ENCODE assay signal across 28 cellular contexts in genomic region chr7:117389871-117390270, GRCh38. TPM values are rescaled to one million over a fixed set of nuclear protein-coding genes. Genes with fewer than 3 reads are reported as not detected.
DNase-seq lines count a peak whose midpoint lies in the region; ATAC-seq, FAIRE-seq and TF ChIP-seq lines count a peak whose summit lies in the region.
"Had no signal": no experiment of that assay in that cellular context is flagged by ENCODE, and none has a peak within 500 bp of the region (broad histone marks: within the 10 kb centered on the region; RNA-seq: fewer than 3 reads in every experiment).

No MANE protein-coding gene starts in this region.

- FAIRE-seq in K562 (lab: Jason Lieb, UNC): no peak
- FAIRE-seq: A549, GM12878, GM12892, GM18507 had no signal

- no peaks in the 10 kb centered on the region for H3K9me1 ChIP-seq in K562 (ENCODE audit: control insufficient read depth, insufficient read depth, low read length)

- peaks cover 13% of the 10 kb centered on the region for H3K4me1 ChIP-seq in cardiac muscle cell (ENCODE audit: low read depth)
- no peaks in the 10 kb centered on the region for H3K4me1 ChIP-seq in K562 (replicated peaks in 1 of 2; ENCODE audit: control insufficient read depth in 2 of 2, insufficient read depth in 2 of 2, low read length in 2 of 2)
- H3K4me1 ChIP-seq: BE2C, BLaER1 had no signal

- TF ChIP-seq EP300 in K562 (IDR thresholded peaks at IDR 0.05; ENCODE audit: low read length): no peak

- ATAC-seq in Right ventricle myocardium inferior (no peak), K562 (no peak)
- ATAC-seq: A549, GM12878 had no signal

- H3K9me3 ChIP-seq in cardiac muscle cell (ENCODE audit: low read depth) (no peaks in the 10 kb centered on the region), K562 (replicated peaks; ENCODE audit: control insufficient read depth, insufficient read depth, low read depth, low read length) (no peaks in the 10 kb centered on the region)
- H3K9me3 ChIP-seq: BE2C had no signal

- TF ChIP-seq CTCF in cardiac muscle cell (IDR thresholded peaks at IDR 0.05; ENCODE audit: low read depth, low read length) (no peak), K562 (IDR thresholded peaks at IDR 0.05 in 2 of 3, conservative IDR thresholded peaks at IDR 0.05 in 1 of 3; ENCODE audit: insufficient read depth in 2 of 3, low read depth in 1 of 3, low read length in 3 of 3) (no peak)

- no peaks in the 10 kb centered on the region for H3K27me3 ChIP-seq in cardiac muscle cell
- no peaks in the 10 kb centered on the region for H3K27me3 ChIP-seq in K562 (ENCODE audit: control insufficient read depth in 2 of 2, insufficient read depth in 2 of 2, low read length in 2 of 2)
- H3K27me3 ChIP-seq: BLaER1 had no signal

- in situ Hi-C loops in K562 (cut with MboI): no loop called here

- H3K27ac ChIP-seq in cardiac muscle cell: peak overlapping the region; percentile 53
- no peak overlapping the region for H3K27ac ChIP-seq in K562 (ENCODE audit: extremely low read depth, low read depth, low read length)
- H3K27ac ChIP-seq: 22Rv1, A549, BLaER1 had no signal

- DNase-seq in cardiac muscle cell (ENCODE audit: low read depth in 1 of 2, low spot score in 1 of 2) (no peak), Right ventricle myocardium inferior (ENCODE audit: missing footprints) (no peak), K562 (ENCODE audit: extremely low read depth in 1 of 4, low spot score in 3 of 4) (no peak), AG08396 (ENCODE audit: low spot score) (no peak), GOT3 (lab: John Stamatoyannopoulos, UW) (no peak)
- DNase-seq: BE2C; C1 segment of cervical spinal cord; CD4-positive, alpha-beta memory T cell; CD4-positive, CD25-positive, alpha-beta regulatory T cell; CD8-positive, alpha-beta memory T cell; COR-L47; DMS 273 treated with DMSO at 0.1 percent for 48 hours; DMS153; DMS53; DMS79; DND-41; EL; GDM1 had no signal

- CTCF ChIA-PET in K562 (lab: Yijun Ruan, JAX; ENCODE audit: low intra/inter-chr PET ratio): no interaction called here

- no peaks in the 10 kb centered on the region for H3K36me3 ChIP-seq in cardiac muscle cell
- no peaks in the 10 kb centered on the region for H3K36me3 ChIP-seq in K562 (ENCODE audit: control insufficient read depth, insufficient read depth, low read length)
- H3K36me3 ChIP-seq: BE2C, BLaER1 had no signal

- no peak overlapping the region for H3K4me3 ChIP-seq in cardiac muscle cell
- H3K4me3 ChIP-seq in K562: no peak overlapping the region
- H3K4me3 ChIP-seq: A549, BLaER1, GM12878 had no signal

- WGBS in K562 (ENCODE audit: insufficient coverage, low coverage, missing lambda C conversion rate): 20% methylated on average over 3 of the region's 3 CpGs

- intact Hi-C loops in Right ventricle myocardium inferior (cut with DNase I): loop anchor here (5.0 kb wide), 1 partner anchor 178 kb away; no protein-coding TSS in a partner anchor
- intact Hi-C loops in K562 (cut with micrococcal nuclease): no loop called here

- POLR2A ChIA-PET in K562 (lab: Yijun Ruan, JAX): no interaction called here

- no peak overlapping the region for H3K4me2 ChIP-seq in K562 (ENCODE audit: insufficient read depth, low read length)
- H3K4me2 ChIP-seq: A549, BLaER1 had no signal

- H3K79me2 ChIP-seq in K562 (ENCODE audit: control insufficient read depth, insufficient read depth, low read length): no peaks in the 10 kb centered on the region

- no peak for TF ChIP-seq POLR2A in K562 (conservative IDR thresholded peaks at IDR 0.05)

- H4K20me1 ChIP-seq in K562 (replicated peaks; ENCODE audit: control insufficient read depth, insufficient read depth, low read length): no peaks in the 10 kb centered on the region
- H4K20me1 ChIP-seq: BLaER1 had no signal

- no peak overlapping the region for H2AFZ ChIP-seq in K562 (ENCODE audit: low read depth, low read length)

- no TSS peak for BruUV-seq in K562 (replicated peaks; lab: Mats Ljungman, UMichigan)

- H3K9ac ChIP-seq in K562 (ENCODE audit: insufficient read depth in 1 of 2, low read depth in 2 of 2, low read length in 2 of 2): no peak overlapping the region
- H3K9ac ChIP-seq: BLaER1 had no signal

- TF ChIP-seq RAD21 in K562 (CRISPR knock-in tag; conservative IDR thresholded peaks at IDR 0.05 in 1 of 2, IDR thresholded peaks at IDR 0.05 in 1 of 2): no peak

TF ChIP-seq in K562, 482 proteins besides CTCF, POLR2A, EP300 and RAD21:
- no peak for TF ChIP-seq CXXC5 (CRISPR knock-in tag; IDR thresholded peaks at IDR 0.05)
- peak; percentile 84 for TF ChIP-seq ZNF146 (CRISPR knock-in tag; IDR thresholded peaks at IDR 0.05; ENCODE audit: unreplicated experiment)
- peak; percentile 43 for TF ChIP-seq RBM25 (IDR thresholded peaks at IDR 0.05; ENCODE audit: low read depth, low read length, severe bottlenecking)

RNA-seq across cellular contexts. Expression of gene ASZ1, which starts 37.4 kb away (rescaled TPM):
- total RNA-seq in cardiac muscle cell (0.18 TPM in 1 of 2 replicates, not detected in the other), Right ventricle myocardium inferior (not detected), K562 (2014; rRNA removed) (0.16 TPM in 1 of 2 replicates, not detected in the other), K562 (2014; rRNA removed; fragmentation: Illumina TruSeq; extraction: Trizol) (not detected in 2 replicates), K562 (2015; rRNA removed; fragmentation: Illumina TruSeq; extraction: Trizol) (not detected in 2 replicates), K562 (2021) (not detected in 2 replicates)
- polyA plus RNA-seq in cardiac muscle cell (0.70 TPM in 1 of 2 replicates, not detected in the other), K562 (2011; rRNA removed) (not detected in 2 replicates), K562 (2014; fragmentation: Illumina TruSeq; extraction: Trizol) (not detected in 2 replicates), K562 (2014; fragmentation: Nextera tagmentation; extraction: Ambion mirVana) (not detected), K562 (2014; rRNA removed) (not detected in 2 replicates)
- not detected in 2 replicates for total RNA-seq in K562 (2011; cell fraction: chromatin; rRNA removed; ENCODE audit: low replicate concordance)
- total RNA-seq in K562 (2011; cell fraction: nucleolus; rRNA removed): not detected in 2 replicates
- not detected in 2 replicates for total RNA-seq in K562 (2011; cell fraction: nucleoplasm; rRNA removed)
- polyA plus RNA-seq in K562 (2011; cell fraction: cytosol; rRNA removed): not detected in 2 replicates
- not detected in 2 replicates for polyA plus RNA-seq in K562 (2011; cell fraction: nucleus; rRNA removed)
- polyA plus RNA-seq in K562 (2012): 0.04 TPM in 1 of 2 replicates, not detected in the other
- not detected in 2 replicates for polyA minus RNA-seq in K562 (2011; rRNA and poly(A)+ RNA removed)
- polyA minus RNA-seq in K562 (2011; cell fraction: cytosol; rRNA and poly(A)+ RNA removed): not detected in 2 replicates
- polyA minus RNA-seq in K562 (2011; cell fraction: nucleus; rRNA and poly(A)+ RNA removed): not detected in 2 replicates
- total RNA-seq: A172; CD4-positive, alpha-beta memory T cell; CD4-positive, CD25-positive, alpha-beta regulatory T cell; CD8-positive, alpha-beta memory T cell; Daoy; G401 had no signal
- polyA plus RNA-seq: A549; CD14-positive monocyte; CD4-positive, alpha-beta memory T cell; CD4-positive, CD25-positive, alpha-beta regulatory T cell; CD8-positive, alpha-beta memory T cell had no signal
